In the genomic region with DNA sequence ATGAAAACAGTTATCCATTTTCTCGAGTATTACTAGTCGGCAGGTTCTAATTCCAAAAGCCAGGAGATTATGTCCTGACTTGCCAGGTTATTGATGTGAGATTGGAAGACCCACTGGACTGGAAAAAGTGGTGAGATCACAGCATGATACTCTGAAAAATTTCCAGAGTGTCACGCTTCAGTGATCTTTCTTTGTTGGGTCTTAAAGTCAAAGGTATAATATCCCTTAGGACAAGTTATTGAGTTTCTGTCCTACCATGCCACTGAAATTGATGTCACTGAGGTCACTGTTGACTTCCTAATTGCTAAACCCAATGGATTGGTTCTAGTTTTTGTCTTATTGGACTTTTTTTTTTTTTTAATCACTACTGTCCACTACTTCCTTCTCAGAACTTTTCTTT, we compare ENCODE assay signal across 21 cellular contexts.
DNase-seq lines count a peak whose midpoint lies in the region; ATAC-seq and TF ChIP-seq lines count a peak whose summit lies in the region.
"Had no signal": no experiment of that assay in that cellular context is flagged by ENCODE, and none has a peak within 500 bp of the region (broad histone marks: within the 10 kb centered on the region; RNA-seq: fewer than 3 reads in every experiment).

No MANE protein-coding gene starts in this region.

- H3K9me3 Mint-ChIP-seq in stimulated activated naive B cell treated with anti-CD40 and anti-IgM and Interleukin-4, amounts not matched to agents 10 μg/mL and 1 μg/mL and 100 μg/mL, for 72 hours, result no peaks in the 10 kb centered on the region

- H3K4me3 Mint-ChIP-seq in stimulated activated naive B cell treated with anti-CD40 and anti-IgM and Interleukin-4, amounts not matched to agents 10 μg/mL and 1 μg/mL and 100 μg/mL, for 72 hours, result no peak overlapping the region
- H3K4me3 Mint-ChIP-seq: CD8-positive, alpha-beta memory T cell had no signal

- no peak for TF ChIP-seq CTCF in epithelial cell of proximal tubule (conservative IDR thresholded peaks at IDR 0.05; ENCODE audit: low read depth, low read length)

- H3K4me1 Mint-ChIP-seq in stimulated activated naive B cell treated with anti-CD40 and anti-IgM and Interleukin-4, amounts not matched to agents 10 μg/mL and 1 μg/mL and 100 μg/mL, for 72 hours, result peaks cover 4 to 5% of the 10 kb centered on the region in 2 donors
- H3K4me1 Mint-ChIP-seq: CD8-positive, alpha-beta memory T cell had no signal

- no peaks in the 10 kb centered on the region for H3K27me3 Mint-ChIP-seq in stimulated activated naive B cell treated with anti-CD40 and anti-IgM and Interleukin-4, amounts not matched to agents 10 μg/mL and 1 μg/mL and 100 μg/mL, for 72 hours

- H3K36me3 Mint-ChIP-seq in stimulated activated naive B cell treated with anti-CD40 and anti-IgM and Interleukin-4, amounts not matched to agents 10 μg/mL and 1 μg/mL and 100 μg/mL, for 72 hours, result no peaks in the 10 kb centered on the region
- H3K36me3 Mint-ChIP-seq: CD8-positive, alpha-beta memory T cell had no signal

- H3K4me3 ChIP-seq in epithelial cell of proximal tubule (ENCODE audit: low read depth, low read length), result no peak overlapping the region
- H3K4me3 ChIP-seq: K562, MG63, SJSA1 had no signal

- ATAC-seq in GM19463 (IDR thresholded peaks at IDR 0.05; ENCODE audit: unreplicated experiment), result no peak
- ATAC-seq in stimulated activated naive B cell treated with anti-CD40 and anti-IgM and Interleukin-4, amounts not matched to agents 10 μg/mL and 1 μg/mL and 100 μg/mL, for 72 hours (replicated peaks), result no peak
- ATAC-seq: K562, Right ventricle myocardium inferior had no signal

- DNase-seq in NCI-H2171 treated with DMSO at 0.1 percent for 48 hours (lab: John Stamatoyannopoulos, UW), result peak; percentile 20
- DNase-seq in NCI-H2171 (lab: John Stamatoyannopoulos, UW), result no peak
- peak; percentile 62 to 87 for DNase-seq in NCI-H446 (lab: John Stamatoyannopoulos, UW)
- peak; percentile 31 for DNase-seq in epithelial cell of proximal tubule (ENCODE audit: low read depth)
- peak; percentile 16 for DNase-seq in retina
- DNase-seq in activated CD4-positive, alpha-beta T cell treated with anti-CD3 and anti-CD28 coated beads, Interleukin-2, amount 50 U/mL, for 1 hour, result no peak
- no peak for DNase-seq in stimulated activated naive B cell treated with anti-CD40 and anti-IgM and Interleukin-4, amounts not matched to agents 10 μg/mL and 1 μg/mL and 100 μg/mL, for 72 hours
- DNase-seq: Calu3; CD8-positive, alpha-beta memory T cell; DMS53; GDM1; H7; MG63; NCI-H1048; NCI-H146; NCI-H2029; NCI-H82 had no signal

- no peak overlapping the region for H3K27ac Mint-ChIP-seq in stimulated activated naive B cell treated with anti-CD40 and anti-IgM and Interleukin-4, amounts not matched to agents 10 μg/mL and 1 μg/mL and 100 μg/mL, for 72 hours
- H3K27ac Mint-ChIP-seq: CD8-positive, alpha-beta memory T cell had no signal

Comparison
In these comparisons a context has a peak if more than half of its experiments do, and no peak if none do; other contexts are left out.
1. DNase-seq: peak in NCI-H2171 treated with DMSO at 0.1 percent for 48 hours (single experiment), NCI-H446 (2 of 2), epithelial cell of proximal tubule (single experiment) and retina (single experiment); none in NCI-H2171 (single experiment), activated CD4-positive, alpha-beta T cell treated with anti-CD3 and anti-CD28 coated beads, Interleukin-2, amount 50 U/mL, for 1 hour (single experiment) and stimulated activated naive B cell treated with anti-CD40 and anti-IgM and Interleukin-4, amounts not matched to agents 10 μg/mL and 1 μg/mL and 100 μg/mL, for 72 hours (single experiment).